ENCODE assay signal across 28 cellular contexts in the genomic region with DNA sequence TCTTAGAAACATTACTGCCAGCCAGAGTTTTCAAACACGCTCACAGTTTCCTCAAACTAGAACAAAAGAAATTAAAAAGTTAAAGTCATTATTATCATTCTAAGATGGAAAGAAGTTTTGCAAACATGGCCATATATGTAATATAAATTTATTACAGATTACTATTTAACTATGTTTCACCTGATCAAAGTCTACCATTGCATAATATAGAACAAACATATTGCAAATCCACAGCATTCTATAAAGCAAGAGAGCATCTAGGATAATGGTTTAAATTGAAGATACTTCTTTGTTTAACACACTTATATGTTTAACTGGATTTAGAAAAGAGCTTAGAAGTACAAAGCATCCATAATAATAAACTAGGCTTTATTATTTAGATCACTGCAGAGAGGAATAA. TPM values are rescaled to one million over a fixed set of nuclear protein-coding genes. Genes with fewer than 3 reads are reported as not detected.
"Had no signal": no experiment of that assay in that cellular context is flagged by ENCODE, and none has a peak within 500 bp of the region (broad histone marks: within the 10 kb centered on the region; RNA-seq: fewer than 3 reads in every experiment).

No MANE protein-coding gene starts in this region.

- DNase-seq: activated CD4-positive, alpha-beta memory T cell treated with anti-CD3 and anti-CD28 coated beads, Interleukin-2, amount 10 ng/mL, durations not matched to agents 7 days and 5 days; activated CD4-positive, alpha-beta T cell treated with anti-CD3 and anti-CD28 coated beads for 4 hours; activated CD4-positive, alpha-beta T cell treated with anti-CD3 and anti-CD28 coated beads, Interleukin-2, amount 50 U/mL, for 1 hour; activated CD4-positive, CD25-positive, alpha-beta regulatory T cell treated with anti-CD3 and anti-CD28 coated beads, Interleukin-2, amount 50 U/mL, for 72 hours; activated CD8-positive, alpha-beta memory T cell treated with anti-CD3 and anti-CD28 coated beads for 24 hours; activated CD8-positive, alpha-beta memory T cell treated with anti-CD3 and anti-CD28 coated beads, Interleukin-2, amount 10 ng/mL, durations not matched to agents 7 days and 5 days; activated CD8-positive, alpha-beta memory T cell treated with anti-CD3 and anti-CD28 coated beads, Interleukin-2, amount 50 U/mL, for 48 hours; activated effector memory CD4-positive, alpha-beta T cell treated with Interleukin-2 at 50 U/mL for 16 hours; activated naive CD4-positive, alpha-beta T cell treated with anti-CD3 and anti-CD28 coated beads, Interleukin-2, amount 10 ng/mL, durations not matched to agents 7 days and 5 days; activated naive CD8-positive, alpha-beta T cell treated with anti-CD3 and anti-CD28 coated beads, Interleukin-2, amount 50 U/mL, for 24 hours; activated T-cell treated with anti-CD3 and anti-CD28 coated beads, Interleukin-2, amount 50 U/mL, for 48 hours; anterior cingulate cortex; caudate nucleus; cerebellar nuclear complex; NCI-H1092 treated with DMSO at 0.1 percent for 48 hours; NCI-H1417; NCI-H146; NCI-H187; NCI-H2081; NCI-H2171 treated with DMSO at 0.1 percent for 48 hours; NCI-H2227 treated with DMSO at 0.1 percent for 48 hours; NCI-H446 treated with DMSO at 0.1 percent for 48 hours; NCI-H524; NCI-H69; Right ventricle myocardium superior had no signal

- ATAC-seq: activated CD8-positive, alpha-beta memory T cell treated with anti-CD3 and anti-CD28 coated beads, Interleukin-2, amount 10 ng/mL, durations not matched to agents 7 days and 5 days; activated naive CD8-positive, alpha-beta T cell treated with anti-CD3 and anti-CD28 coated beads, Interleukin-2, amount 50 U/mL, for 24 hours; WTC11 had no signal

- FAIRE-seq: bronchial epithelial cell, TTC549 had no signal

RNA-seq across cellular contexts. Expression of gene ROS1, which starts 30.5 kb away (rescaled TPM):
- total RNA-seq: activated CD4-positive, alpha-beta memory T cell treated with anti-CD3 and anti-CD28 coated beads, Interleukin-2, amount 10 ng/mL, durations not matched to agents 7 days and 5 days; activated CD8-positive, alpha-beta memory T cell treated with anti-CD3 and anti-CD28 coated beads, Interleukin-2, amount 10 ng/mL, durations not matched to agents 7 days and 5 days had no signal
